Comparison of ENCODE assay signal across 1 cellular context in genomic region chr11:316031-316701, GRCh38.
TF ChIP-seq lines count a peak whose summit lies in the region.

No MANE protein-coding gene starts in this region.

TF ChIP-seq in K562, 482 proteins besides CTCF, POLR2A, EP300 and RAD21 (continued from another document and continues in another):
- TF ChIP-seq, protein P1, sequence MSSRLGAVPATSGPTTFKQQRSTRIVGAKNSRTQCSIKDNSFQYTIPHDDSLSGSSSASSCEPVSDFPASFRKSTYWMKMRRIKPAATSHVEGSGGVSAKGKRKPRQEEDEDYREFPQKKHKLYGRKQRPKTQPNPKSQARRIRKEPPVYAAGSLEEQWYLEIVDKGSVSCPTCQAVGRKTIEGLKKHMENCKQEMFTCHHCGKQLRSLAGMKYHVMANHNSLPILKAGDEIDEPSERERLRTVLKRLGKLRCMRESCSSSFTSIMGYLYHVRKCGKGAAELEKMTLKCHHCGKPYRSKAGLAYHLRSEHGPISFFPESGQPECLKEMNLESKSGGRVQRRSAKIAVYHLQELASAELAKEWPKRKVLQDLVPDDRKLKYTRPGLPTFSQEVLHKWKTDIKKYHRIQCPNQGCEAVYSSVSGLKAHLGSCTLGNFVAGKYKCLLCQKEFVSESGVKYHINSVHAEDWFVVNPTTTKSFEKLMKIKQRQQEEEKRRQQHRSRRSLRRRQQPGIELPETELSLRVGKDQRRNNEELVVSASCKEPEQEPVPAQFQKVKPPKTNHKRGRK (tag; IDR thresholded peaks at IDR 0.05) = no peak
- TF ChIP-seq RBFOX2 (IDR thresholded peaks at IDR 0.05; ENCODE audit: low read depth, low read length) (peak; percentile 81), E2F3 (CRISPR knock-in tag; IDR thresholded peaks at IDR 0.05) (0 out of 2 replicates have a peak, but pooled peaks have one; percentile 33), HNRNPL (IDR thresholded peaks at IDR 0.05; ENCODE audit: low read depth, low read length) (peak; percentile 64; the same call in 1 of the 2 replicates), NR2C1 (IDR thresholded peaks at IDR 0.05) (no peak), NR2C1 (tag; IDR thresholded peaks at IDR 0.05) (0 out of 2 replicates have a peak, but pooled peaks have one; percentile 31), CBX1 (IDR thresholded peaks at IDR 0.05; ENCODE audit: low read depth) (0 out of 2 replicates have a peak, but pooled peaks have one; percentile 18), ELF1 (tag; IDR thresholded peaks at IDR 0.05) (no peak), CREB3L1 (IDR thresholded peaks at IDR 0.05; ENCODE audit: borderline replicate concordance, low read depth) (peak; percentile 66; the same call in 1 of the 2 replicates), ZEB2 (IDR thresholded peaks at IDR 0.05) (no peak), RBM14 (IDR thresholded peaks at IDR 0.05; ENCODE audit: borderline replicate concordance, insufficient read depth, low read depth, low read length) (peak; percentile 95), FIP1L1 (IDR thresholded peaks at IDR 0.05; ENCODE audit: low read depth, low read length, poor library complexity, severe bottlenecking) (peak; percentile 86), BHLHE40 (IDR thresholded peaks at IDR 0.05; ENCODE audit: low read length) (peak; percentile 84), ZNF592 (IDR thresholded peaks at IDR 0.05) (peak; percentile 95), ZFX (CRISPR knock-in tag; IDR thresholded peaks at IDR 0.05) (peak; percentile 71), DPF2 (IDR thresholded peaks at IDR 0.05) (no peak), MED1 (CRISPR knock-in tag; IDR thresholded peaks at IDR 0.05; ENCODE audit: borderline replicate concordance) (0 out of 2 replicates have a peak, but pooled peaks have one; percentile 35), ZBTB1 (CRISPR knock-in tag; IDR thresholded peaks at IDR 0.05; ENCODE audit: borderline replicate concordance, low read depth) (peak; percentile 31; the same call in 1 of the 2 replicates), NCOA6 (IDR thresholded peaks at IDR 0.05) (peak; percentile 28; the same call in 1 of the 2 replicates), BCOR (IDR thresholded peaks at IDR 0.05) (no peak), RBM22 (IDR thresholded peaks at IDR 0.05; ENCODE audit: low read depth, low read length, poor library complexity, severe bottlenecking) (peak; percentile 55), ZNF75A (CRISPR knock-in tag; IDR thresholded peaks at IDR 0.05) (no peak), MAZ (CRISPR knock-in tag; conservative IDR thresholded peaks at IDR 0.05 in 1 of 2, IDR thresholded peaks at IDR 0.05 in 1 of 2) (peak; percentile 38 to 81; a peak in 2 of 4 replicates), KDM5B (IDR thresholded peaks at IDR 0.05; ENCODE audit: insufficient replicate concordance, low read depth, low read length) (peak; percentile 75), HDAC1 (IDR thresholded peaks at IDR 0.05) (peak in 1 of 2 experiments; percentile 57; a peak in 1 of 4 replicates), NONO (IDR thresholded peaks at IDR 0.05; ENCODE audit: low read depth in 2 of 2, low read length in 1 of 2) (no peak), TFAP4 (CRISPR knock-in tag; IDR thresholded peaks at IDR 0.05; ENCODE audit: borderline replicate concordance) (peak; percentile 62; the same call in 1 of the 2 replicates), HDAC2 (IDR thresholded peaks at IDR 0.05) (0 out of 2 replicates have a peak, but pooled peaks have one; percentile 19), CHD1 (IDR thresholded peaks at IDR 0.05; ENCODE audit: low read length) (peak; percentile 80), KLF6 (CRISPR knock-in tag; IDR thresholded peaks at IDR 0.05; ENCODE audit: borderline replicate concordance) (no peak), CBFA2T2 (conservative IDR thresholded peaks at IDR 0.05) (no peak), ATF7 (IDR thresholded peaks at IDR 0.05) (0 out of 2 replicates have a peak, but pooled peaks have one; percentile 12), POLR2AphosphoS2 (IDR thresholded peaks at IDR 0.05; ENCODE audit: low read length) (0 out of 2 replicates have a peak, but pooled peaks have one; percentile 4), MYNN (IDR thresholded peaks at IDR 0.05) (peak; percentile 45; the same call in 1 of the 2 replicates), MYNN (CRISPR knock-in tag; IDR thresholded peaks at IDR 0.05) (no peak), SAP30 (IDR thresholded peaks at IDR 0.05; ENCODE audit: borderline replicate concordance, insufficient read depth, low read depth, low read length, poor library complexity, severe bottlenecking) (peak; percentile 65), RBBP5 (IDR thresholded peaks at IDR 0.05; ENCODE audit: borderline replicate concordance, insufficient read depth, low read length, poor library complexity, severe bottlenecking) (peak; percentile 97), PML (IDR thresholded peaks at IDR 0.05; ENCODE audit: low read length) (peak; percentile 16; the same call in 1 of the 2 replicates)
- TF ChIP-seq, protein P2, sequence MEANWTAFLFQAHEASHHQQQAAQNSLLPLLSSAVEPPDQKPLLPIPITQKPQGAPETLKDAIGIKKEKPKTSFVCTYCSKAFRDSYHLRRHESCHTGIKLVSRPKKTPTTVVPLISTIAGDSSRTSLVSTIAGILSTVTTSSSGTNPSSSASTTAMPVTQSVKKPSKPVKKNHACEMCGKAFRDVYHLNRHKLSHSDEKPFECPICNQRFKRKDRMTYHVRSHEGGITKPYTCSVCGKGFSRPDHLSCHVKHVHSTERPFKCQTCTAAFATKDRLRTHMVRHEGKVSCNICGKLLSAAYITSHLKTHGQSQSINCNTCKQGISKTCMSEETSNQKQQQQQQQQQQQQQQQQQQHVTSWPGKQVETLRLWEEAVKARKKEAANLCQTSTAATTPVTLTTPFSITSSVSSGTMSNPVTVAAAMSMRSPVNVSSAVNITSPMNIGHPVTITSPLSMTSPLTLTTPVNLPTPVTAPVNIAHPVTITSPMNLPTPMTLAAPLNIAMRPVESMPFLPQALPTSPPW (CRISPR knock-in tag; IDR thresholded peaks at IDR 0.05) = peak; percentile 42; the same call in 1 of the 2 replicates
- TF ChIP-seq, protein P3, sequence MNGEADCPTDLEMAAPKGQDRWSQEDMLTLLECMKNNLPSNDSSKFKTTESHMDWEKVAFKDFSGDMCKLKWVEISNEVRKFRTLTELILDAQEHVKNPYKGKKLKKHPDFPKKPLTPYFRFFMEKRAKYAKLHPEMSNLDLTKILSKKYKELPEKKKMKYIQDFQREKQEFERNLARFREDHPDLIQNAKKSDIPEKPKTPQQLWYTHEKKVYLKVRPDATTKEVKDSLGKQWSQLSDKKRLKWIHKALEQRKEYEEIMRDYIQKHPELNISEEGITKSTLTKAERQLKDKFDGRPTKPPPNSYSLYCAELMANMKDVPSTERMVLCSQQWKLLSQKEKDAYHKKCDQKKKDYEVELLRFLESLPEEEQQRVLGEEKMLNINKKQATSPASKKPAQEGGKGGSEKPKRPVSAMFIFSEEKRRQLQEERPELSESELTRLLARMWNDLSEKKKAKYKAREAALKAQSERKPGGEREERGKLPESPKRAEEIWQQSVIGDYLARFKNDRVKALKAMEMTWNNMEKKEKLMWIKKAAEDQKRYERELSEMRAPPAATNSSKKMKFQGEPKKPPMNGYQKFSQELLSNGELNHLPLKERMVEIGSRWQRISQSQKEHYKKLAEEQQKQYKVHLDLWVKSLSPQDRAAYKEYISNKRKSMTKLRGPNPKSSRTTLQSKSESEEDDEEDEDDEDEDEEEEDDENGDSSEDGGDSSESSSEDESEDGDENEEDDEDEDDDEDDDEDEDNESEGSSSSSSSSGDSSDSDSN (IDR thresholded peaks at IDR 0.05; ENCODE audit: borderline replicate concordance in 1 of 2, low read depth in 2 of 2, low read length in 2 of 2) = peak in 1 of 2 experiments; percentile 73; a peak in 2 of 4 replicates
- TF ChIP-seq, protein P4, sequence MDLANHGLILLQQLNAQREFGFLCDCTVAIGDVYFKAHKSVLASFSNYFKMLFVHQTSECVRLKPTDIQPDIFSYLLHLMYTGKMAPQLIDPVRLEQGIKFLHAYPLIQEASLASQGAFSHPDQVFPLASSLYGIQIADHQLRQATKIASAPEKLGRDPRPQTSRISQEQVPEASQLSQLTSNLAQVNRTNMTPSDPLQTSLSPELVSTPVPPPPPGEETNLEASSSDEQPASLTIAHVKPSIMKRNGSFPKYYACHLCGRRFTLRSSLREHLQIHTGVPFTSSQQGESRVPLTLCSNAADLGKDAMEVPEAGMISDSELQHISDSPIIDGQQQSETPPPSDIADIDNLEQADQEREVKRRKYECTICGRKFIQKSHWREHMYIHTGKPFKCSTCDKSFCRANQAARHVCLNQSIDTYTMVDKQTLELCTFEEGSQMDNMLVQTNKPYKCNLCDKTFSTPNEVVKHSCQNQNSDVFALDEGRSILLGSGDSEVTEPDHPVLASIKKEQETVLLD (IDR thresholded peaks at IDR 0.05) = no peak
- TF ChIP-seq, protein P5, sequence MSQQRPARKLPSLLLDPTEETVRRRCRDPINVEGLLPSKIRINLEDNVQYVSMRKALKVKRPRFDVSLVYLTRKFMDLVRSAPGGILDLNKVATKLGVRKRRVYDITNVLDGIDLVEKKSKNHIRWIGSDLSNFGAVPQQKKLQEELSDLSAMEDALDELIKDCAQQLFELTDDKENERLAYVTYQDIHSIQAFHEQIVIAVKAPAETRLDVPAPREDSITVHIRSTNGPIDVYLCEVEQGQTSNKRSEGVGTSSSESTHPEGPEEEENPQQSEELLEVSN (IDR thresholded peaks at IDR 0.05; ENCODE audit: borderline replicate concordance in 1 of 2, extremely low read depth in 1 of 2, insufficient read depth in 1 of 2, insufficient read length in 1 of 2, low read depth in 1 of 2, low read length in 1 of 2, poor library complexity in 1 of 2, severe bottlenecking in 1 of 2) = peak; percentile 95 to 96
- TF ChIP-seq, protein P6, sequence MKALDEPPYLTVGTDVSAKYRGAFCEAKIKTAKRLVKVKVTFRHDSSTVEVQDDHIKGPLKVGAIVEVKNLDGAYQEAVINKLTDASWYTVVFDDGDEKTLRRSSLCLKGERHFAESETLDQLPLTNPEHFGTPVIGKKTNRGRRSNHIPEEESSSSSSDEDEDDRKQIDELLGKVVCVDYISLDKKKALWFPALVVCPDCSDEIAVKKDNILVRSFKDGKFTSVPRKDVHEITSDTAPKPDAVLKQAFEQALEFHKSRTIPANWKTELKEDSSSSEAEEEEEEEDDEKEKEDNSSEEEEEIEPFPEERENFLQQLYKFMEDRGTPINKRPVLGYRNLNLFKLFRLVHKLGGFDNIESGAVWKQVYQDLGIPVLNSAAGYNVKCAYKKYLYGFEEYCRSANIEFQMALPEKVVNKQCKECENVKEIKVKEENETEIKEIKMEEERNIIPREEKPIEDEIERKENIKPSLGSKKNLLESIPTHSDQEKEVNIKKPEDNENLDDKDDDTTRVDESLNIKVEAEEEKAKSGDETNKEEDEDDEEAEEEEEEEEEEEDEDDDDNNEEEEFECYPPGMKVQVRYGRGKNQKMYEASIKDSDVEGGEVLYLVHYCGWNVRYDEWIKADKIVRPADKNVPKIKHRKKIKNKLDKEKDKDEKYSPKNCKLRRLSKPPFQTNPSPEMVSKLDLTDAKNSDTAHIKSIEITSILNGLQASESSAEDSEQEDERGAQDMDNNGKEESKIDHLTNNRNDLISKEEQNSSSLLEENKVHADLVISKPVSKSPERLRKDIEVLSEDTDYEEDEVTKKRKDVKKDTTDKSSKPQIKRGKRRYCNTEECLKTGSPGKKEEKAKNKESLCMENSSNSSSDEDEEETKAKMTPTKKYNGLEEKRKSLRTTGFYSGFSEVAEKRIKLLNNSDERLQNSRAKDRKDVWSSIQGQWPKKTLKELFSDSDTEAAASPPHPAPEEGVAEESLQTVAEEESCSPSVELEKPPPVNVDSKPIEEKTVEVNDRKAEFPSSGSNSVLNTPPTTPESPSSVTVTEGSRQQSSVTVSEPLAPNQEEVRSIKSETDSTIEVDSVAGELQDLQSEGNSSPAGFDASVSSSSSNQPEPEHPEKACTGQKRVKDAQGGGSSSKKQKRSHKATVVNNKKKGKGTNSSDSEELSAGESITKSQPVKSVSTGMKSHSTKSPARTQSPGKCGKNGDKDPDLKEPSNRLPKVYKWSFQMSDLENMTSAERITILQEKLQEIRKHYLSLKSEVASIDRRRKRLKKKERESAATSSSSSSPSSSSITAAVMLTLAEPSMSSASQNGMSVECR (CRISPR knock-in tag; IDR thresholded peaks at IDR 0.05) = peak; percentile 45; the same call in 1 of the 2 replicates
